20 cellular contexts compared by ENCODE assay signal in the genomic region with DNA sequence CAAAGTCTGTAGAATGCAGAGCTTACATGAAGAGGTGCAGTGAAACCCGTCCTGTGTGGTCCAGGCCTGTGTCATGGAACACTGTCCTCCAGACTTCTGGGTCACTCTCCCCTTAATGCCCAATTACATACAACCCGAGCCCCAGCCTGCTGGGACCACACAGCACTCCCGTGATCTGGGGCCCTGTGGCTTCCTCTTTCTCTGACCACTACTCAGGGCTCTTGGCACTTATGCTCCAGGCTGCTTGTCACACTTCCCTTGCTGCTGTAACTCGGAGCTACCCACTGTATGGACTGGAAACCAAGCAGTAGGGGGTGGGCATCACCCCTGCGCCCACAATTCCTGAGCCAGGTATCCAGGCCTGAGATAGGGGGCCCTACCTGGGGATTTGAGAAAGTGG. TPM values are rescaled to one million over a fixed set of nuclear protein-coding genes. Genes with fewer than 3 reads are reported as not detected.
DNase-seq lines count a peak whose midpoint lies in the region; ATAC-seq and TF ChIP-seq lines count a peak whose summit lies in the region.
"Had no signal": no experiment of that assay in that cellular context is flagged by ENCODE, and none has a peak within 500 bp of the region (broad histone marks: within the 10 kb centered on the region; RNA-seq: fewer than 3 reads in every experiment).

No MANE protein-coding gene starts in this region.

- H3K27ac ChIP-seq in adrenal gland (no peak overlapping the region), left lung (no peak overlapping the region), testis (no peak overlapping the region)
- H3K27ac ChIP-seq: 22Rv1 had no signal

- no peaks in the 10 kb centered on the region for H3K4me1 ChIP-seq in adrenal gland (replicated peaks in 1 of 2)
- H3K4me1 ChIP-seq in left lung = no peaks in the 10 kb centered on the region
- no peaks in the 10 kb centered on the region for H3K4me1 ChIP-seq in testis

- intact Hi-C loops in adrenal gland (cut with DNase I) (no loop called here), left lung (cut with DNase I) (no loop called here), testis (cut with DNase I; ENCODE audit: low total_unique reads) (no loop called here)
- intact Hi-C loops in activated T-helper 1 cell treated with anti-CD3 and anti-CD28 coated beads, Interleukin-12 subunit alpha, Interleukin-12 subunit beta, Interleukin-2, Interleukin-4 antibody, amounts not matched to agents 30 ng/mL and 10 ng/mL and 1 ng/mL, durations not matched to agents 14 hours and 24 hours and 36 hours (cut with micrococcal nuclease) = no loop called here

- H3K27ac Mint-ChIP-seq in activated T-helper 1 cell treated with anti-CD3 and anti-CD28 coated beads, Interleukin-12 subunit alpha, Interleukin-12 subunit beta, Interleukin-2, Interleukin-4 antibody, amounts not matched to agents 30 ng/mL and 10 ng/mL and 1 ng/mL, durations not matched to agents 14 hours and 24 hours and 36 hours = no peak overlapping the region
- H3K27ac Mint-ChIP-seq: brain, endodermal cell, HFFc6, nephron had no signal

- no peaks in the 10 kb centered on the region for H3K36me3 Mint-ChIP-seq in activated T-helper 1 cell treated with anti-CD3 and anti-CD28 coated beads, Interleukin-12 subunit alpha, Interleukin-12 subunit beta, Interleukin-2, Interleukin-4 antibody, amounts not matched to agents 30 ng/mL and 10 ng/mL and 1 ng/mL, durations not matched to agents 14 hours and 24 hours and 36 hours (ENCODE audit: low read depth)
- H3K36me3 Mint-ChIP-seq: brain had no signal

- WGBS in adrenal gland, 4 donors = 43 to 70% (median 52%) methylated on average over 4 to 5 of the region's 5 CpGs
- WGBS in testis, 2 donors = 80 to 84% methylated on average over 1 to 5 of the region's 5 CpGs

- TF ChIP-seq CTCF in adrenal gland (IDR thresholded peaks at IDR 0.05) (no peak), left lung (IDR thresholded peaks at IDR 0.05) (no peak), testis (IDR thresholded peaks at IDR 0.05) (no peak)

- H3K4me3 ChIP-seq in adrenal gland (no peak overlapping the region), left lung (no peak overlapping the region), testis (no peak overlapping the region)

- TF ChIP-seq POLR2A in adrenal gland (IDR thresholded peaks at IDR 0.05) (no peak), testis (IDR thresholded peaks at IDR 0.05) (no peak)

- peak; percentile 47 for DNase-seq in SIG-M5 treated with dmso at 0.1 percent for 504 hours (lab: John Stamatoyannopoulos, UW; ENCODE audit: unreplicated experiment)
- no peak for DNase-seq in SIG-M5 (lab: John Stamatoyannopoulos, UW)
- DNase-seq in adrenal gland = peak; percentile 15 to 60 (median 33)
- DNase-seq in left lung = peak; percentile 51 to 76
- peak; percentile 40 for DNase-seq in testis
- no peak for DNase-seq in NCI-H187 treated with DMSO at 0.1 percent for 48 hours (lab: John Stamatoyannopoulos, UW)
- no peak for DNase-seq in stimulated activated CD8-positive, alpha-beta memory T cell treated with anti-CD3 and anti-CD28 coated beads, Interleukin-4, amount 100 ng/mL, for 48 hours
- no peak for DNase-seq in activated T-helper 1 cell treated with anti-CD3 and anti-CD28 coated beads, Interleukin-12 subunit alpha, Interleukin-12 subunit beta, Interleukin-2, Interleukin-4 antibody, amounts not matched to agents 30 ng/mL and 10 ng/mL and 1 ng/mL, durations not matched to agents 14 hours and 24 hours and 36 hours (ENCODE audit: low spot score)
- DNase-seq: activated CD4-positive, alpha-beta T cell treated with anti-CD3 and anti-CD28 coated beads, Interleukin-2, amount 50 U/mL, for 1 hour; activated effector memory CD4-positive, alpha-beta T cell treated with Interleukin-2 at 50 U/mL for 16 hours; endodermal cell; HFFc6 had no signal

- peaks cover 17% of the 10 kb centered on the region for H3K4me1 Mint-ChIP-seq in activated T-helper 1 cell treated with anti-CD3 and anti-CD28 coated beads, Interleukin-12 subunit alpha, Interleukin-12 subunit beta, Interleukin-2, Interleukin-4 antibody, amounts not matched to agents 30 ng/mL and 10 ng/mL and 1 ng/mL, durations not matched to agents 14 hours and 24 hours and 36 hours (ENCODE audit: low read depth)
- H3K4me1 Mint-ChIP-seq: brain, endodermal cell, nephron had no signal

- H3K9me3 ChIP-seq in adrenal gland (replicated peaks in 1 of 3) = no peaks in the 10 kb centered on the region
- H3K9me3 ChIP-seq in left lung = no peaks in the 10 kb centered on the region
- H3K9me3 ChIP-seq in testis = no peaks in the 10 kb centered on the region

- H3K36me3 ChIP-seq in adrenal gland (replicated peaks in 1 of 2) (no peaks in the 10 kb centered on the region), left lung (no peaks in the 10 kb centered on the region), testis (ENCODE audit: low read depth, missing control alignments) (no peaks in the 10 kb centered on the region)

- H3K27me3 Mint-ChIP-seq in activated T-helper 1 cell treated with anti-CD3 and anti-CD28 coated beads, Interleukin-12 subunit alpha, Interleukin-12 subunit beta, Interleukin-2, Interleukin-4 antibody, amounts not matched to agents 30 ng/mL and 10 ng/mL and 1 ng/mL, durations not matched to agents 14 hours and 24 hours and 36 hours (ENCODE audit: insufficient read depth) = peaks cover 46% of the 10 kb centered on the region

- H3K4me3 Mint-ChIP-seq in activated T-helper 1 cell treated with anti-CD3 and anti-CD28 coated beads, Interleukin-12 subunit alpha, Interleukin-12 subunit beta, Interleukin-2, Interleukin-4 antibody, amounts not matched to agents 30 ng/mL and 10 ng/mL and 1 ng/mL, durations not matched to agents 14 hours and 24 hours and 36 hours = no peak overlapping the region
- H3K4me3 Mint-ChIP-seq: brain, endodermal cell, HFFc6, nephron had no signal

- peak; percentile 75 for ATAC-seq in left lung

- H3K27me3 ChIP-seq in adrenal gland = no peaks in the 10 kb centered on the region
- H3K27me3 ChIP-seq in left lung = peaks cover 0 to 5% of the 10 kb centered on the region in 2 donors
- no peaks in the 10 kb centered on the region for H3K27me3 ChIP-seq in testis

- H3K9me3 Mint-ChIP-seq in activated T-helper 1 cell treated with anti-CD3 and anti-CD28 coated beads, Interleukin-12 subunit alpha, Interleukin-12 subunit beta, Interleukin-2, Interleukin-4 antibody, amounts not matched to agents 30 ng/mL and 10 ng/mL and 1 ng/mL, durations not matched to agents 14 hours and 24 hours and 36 hours = no peaks in the 10 kb centered on the region
- H3K9me3 Mint-ChIP-seq: brain, endodermal cell, HFFc6, nephron had no signal

RNA-seq across cellular contexts. Expression of gene IL3, which starts 10.3 kb away (rescaled TPM):
- total RNA-seq in adrenal gland (not detected), left lung (not detected), testis (under 1 TPM in 1 of 2 donors, not detected in 1; 0.39 TPM)
- polyA plus RNA-seq in adrenal gland (not detected), testis (ENCODE audit: insufficient read depth, low read depth, low replicate concordance) (not detected)
- 94.6 and 98.5 TPM in 2 replicates for total RNA-seq in activated T-helper 1 cell treated with anti-CD3 and anti-CD28 coated beads, Interleukin-12 subunit alpha, Interleukin-12 subunit beta, Interleukin-2, Interleukin-4 antibody, amounts not matched to agents 30 ng/mL and 10 ng/mL and 1 ng/mL, durations not matched to agents 14 hours and 24 hours and 36 hours
- total RNA-seq: endodermal cell, frontal cortex, HFFc6, kidney epithelial cell, OCI-LY7, skeletal muscle tissue, subcutaneous adipose tissue had no signal

RNA-seq across cellular contexts. Expression of gene CSF2, which starts 23.5 kb away (rescaled TPM):
- total RNA-seq in adrenal gland = under 1 TPM in 1 of 8 donors, not detected in 7; 0.31 TPM
- polyA plus RNA-seq in adrenal gland = not detected
- 1 to 10 TPM; 4.6 to 5.1 TPM for total RNA-seq in left lung
- total RNA-seq in testis = not detected
- polyA plus RNA-seq in testis (ENCODE audit: insufficient read depth, low read depth, low replicate concordance) = not detected
- 1,648 and 1,678 TPM in 2 replicates for total RNA-seq in activated T-helper 1 cell treated with anti-CD3 and anti-CD28 coated beads, Interleukin-12 subunit alpha, Interleukin-12 subunit beta, Interleukin-2, Interleukin-4 antibody, amounts not matched to agents 30 ng/mL and 10 ng/mL and 1 ng/mL, durations not matched to agents 14 hours and 24 hours and 36 hours
- total RNA-seq: endodermal cell, frontal cortex, OCI-LY7, skeletal muscle tissue, subcutaneous adipose tissue had no signal

RNA-seq across cellular contexts. Expression of gene ACSL6, which starts 38.7 kb away (rescaled TPM):
- total RNA-seq in adrenal gland = 10 to 100 TPM in 2 of 8 donors, 1 to 10 TPM in 6; 5.5 to 14.5 (median 8.3) TPM
- polyA plus RNA-seq in adrenal gland = 1 to 10 TPM; 2.5 to 6.5 (median 6.4) TPM
- total RNA-seq in left lung = 1 to 10 TPM in 1 of 2 donors, under 1 TPM in 1; 0.68 to 1.1 TPM
- 10 to 100 TPM; 38.5 to 44.9 TPM for total RNA-seq in testis
- polyA plus RNA-seq in testis (ENCODE audit: insufficient read depth, low read depth, low replicate concordance) = 98.7 TPM
- 48.1 and 50.6 TPM in 2 replicates for total RNA-seq in activated T-helper 1 cell treated with anti-CD3 and anti-CD28 coated beads, Interleukin-12 subunit alpha, Interleukin-12 subunit beta, Interleukin-2, Interleukin-4 antibody, amounts not matched to agents 30 ng/mL and 10 ng/mL and 1 ng/mL, durations not matched to agents 14 hours and 24 hours and 36 hours
- total RNA-seq: HFFc6, OCI-LY7 had no signal

Comparison
In these comparisons a context has a peak if more than half of its experiments do, and no peak if none do; other contexts are left out.
1. DNase-seq: peak in SIG-M5 treated with dmso at 0.1 percent for 504 hours (single experiment), adrenal gland (7 of 7), left lung (2 of 2) and testis (single experiment); none in SIG-M5 (single experiment), NCI-H187 treated with DMSO at 0.1 percent for 48 hours (single experiment), stimulated activated CD8-positive, alpha-beta memory T cell treated with anti-CD3 and anti-CD28 coated beads, Interleukin-4, amount 100 ng/mL, for 48 hours (single experiment) and activated T-helper 1 cell treated with anti-CD3 and anti-CD28 coated beads, Interleukin-12 subunit alpha, Interleukin-12 subunit beta, Interleukin-2, Interleukin-4 antibody, amounts not matched to agents 30 ng/mL and 10 ng/mL and 1 ng/mL, durations not matched to agents 14 hours and 24 hours and 36 hours (single experiment).
2. RNA of gene IL3, which starts 10.3 kb away (total RNA-seq): 94.6 to 98.5 TPM in activated T-helper 1 cell treated with anti-CD3 and anti-CD28 coated beads, Interleukin-12 subunit alpha, Interleukin-12 subunit beta, Interleukin-2, Interleukin-4 antibody, amounts not matched to agents 30 ng/mL and 10 ng/mL and 1 ng/mL, durations not matched to agents 14 hours and 24 hours and 36 hours; 0.39 TPM in testis, not detected in adrenal gland and not detected in left lung; every median in the first group is over 10 times any median in the second.
3. RNA of gene CSF2, which starts 23.5 kb away (total RNA-seq): 1,648 to 1,678 TPM in activated T-helper 1 cell treated with anti-CD3 and anti-CD28 coated beads, Interleukin-12 subunit alpha, Interleukin-12 subunit beta, Interleukin-2, Interleukin-4 antibody, amounts not matched to agents 30 ng/mL and 10 ng/mL and 1 ng/mL, durations not matched to agents 14 hours and 24 hours and 36 hours; 4.6 to 5.1 TPM in left lung, not detected in testis and 0.31 TPM in adrenal gland; every median in the first group is over 100 times any median in the second.